ENCODE assay signal across 8 cellular contexts in the genomic region with DNA sequence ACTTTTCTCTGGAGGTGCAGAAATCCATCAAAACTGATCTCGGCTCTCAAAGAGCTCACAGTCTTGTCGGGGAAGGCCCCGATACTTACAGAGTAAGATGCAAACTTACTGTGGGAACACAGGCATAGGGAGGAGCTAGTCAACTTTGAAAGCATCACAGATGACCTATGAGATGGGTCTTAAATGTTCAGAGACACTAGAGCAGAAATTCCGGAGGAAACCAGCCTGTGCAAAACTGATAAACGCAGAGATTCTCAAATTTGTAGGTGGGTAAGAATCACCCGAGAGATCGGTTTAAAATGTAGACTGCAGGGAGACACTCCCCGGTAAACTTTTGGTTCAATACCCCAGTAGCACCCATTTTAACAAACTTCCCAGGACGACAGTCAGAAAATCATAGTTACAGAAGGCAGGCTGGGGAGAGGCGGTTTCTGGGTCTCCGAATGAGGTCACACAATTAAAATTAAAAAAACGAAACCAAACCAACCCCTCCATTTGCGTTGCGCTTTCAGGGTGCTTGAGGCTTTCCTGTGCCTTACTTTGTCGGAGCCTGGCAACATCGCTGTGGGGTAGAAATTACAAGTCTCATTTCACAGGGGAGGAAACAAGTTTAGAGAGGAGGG. TPM values are rescaled to one million over a fixed set of nuclear protein-coding genes. Genes with fewer than 3 reads are reported as not detected.
DNase-seq lines count a peak whose midpoint lies in the region; TF ChIP-seq lines count a peak whose summit lies in the region.

No MANE protein-coding gene starts in this region.

- peak overlapping the region; percentile 72 for H3K9ac ChIP-seq in rectal smooth muscle tissue (ENCODE audit: low read length)

- peaks cover 17% of the 10 kb centered on the region for H3K4me1 ChIP-seq in rectal smooth muscle tissue (ENCODE audit: control insufficient read depth, insufficient read depth, low read length)

- H3K4me3 ChIP-seq in HFF-Myc (replicated peaks; ENCODE audit: low read depth, low read length) (peak overlapping the region; percentile 64), NB4 (ENCODE audit: low read depth, low read length) (peak overlapping the region; percentile 87), rectal smooth muscle tissue (ENCODE audit: low read length) (peak overlapping the region; percentile 80)

- peak overlapping the region; percentile 99 for H3K27ac Mint-ChIP-seq in glutamatergic neuron (ENCODE audit: unreplicated experiment)

- H3K27ac ChIP-seq in rectal smooth muscle tissue (ENCODE audit: low read depth, low read length) = peak overlapping the region; percentile 98

- TF ChIP-seq POLR2A in NB4 (IDR thresholded peaks at IDR 0.05; ENCODE audit: extremely low read depth, insufficient read length) = no peak

- DNase-seq in activated gamma-delta T cell treated with Interleukin-2 at 50 U/mL for 16 hours (peak; percentile 16), activated gamma-delta T cell (lab: John Stamatoyannopoulos, UW) (no peak), HFF-Myc (ENCODE audit: extremely low read depth, low read depth) (no peak), NB4 (ENCODE audit: low read depth) (peak; percentile 67), glutamatergic neuron (no peak), NCI-H2107 (lab: John Stamatoyannopoulos, UW) (no peak)
- peak; percentile 6 for DNase-seq in activated gamma-delta T cell treated with anti-CD3 and anti-CD28 coated beads, Interleukin-2, amount 50 U/mL, for 16 hours (ENCODE audit: low read depth)

- H3K9me3 Mint-ChIP-seq in glutamatergic neuron (ENCODE audit: unreplicated experiment) = peaks cover 10% of the 10 kb centered on the region

- no peak for TF ChIP-seq CTCF in HFF-Myc (IDR thresholded peaks at IDR 0.05; ENCODE audit: low read depth, low read length, missing control alignments)
- no peak for TF ChIP-seq CTCF in NB4 (IDR thresholded peaks at IDR 0.05; ENCODE audit: low read depth, low read length)
- TF ChIP-seq CTCF in glutamatergic neuron (IDR thresholded peaks at IDR 0.05; ENCODE audit: partially characterized antibody, unreplicated experiment) = no peak

- H3K36me3 ChIP-seq in rectal smooth muscle tissue (ENCODE audit: control insufficient read depth, insufficient read depth, low read length) = no peaks in the 10 kb centered on the region

- no peaks in the 10 kb centered on the region for H3K36me3 Mint-ChIP-seq in glutamatergic neuron (ENCODE audit: unreplicated experiment)

- peaks cover 2% of the 10 kb centered on the region for H3K27me3 Mint-ChIP-seq in glutamatergic neuron (ENCODE audit: unreplicated experiment)

- peaks cover 24% of the 10 kb centered on the region for H3K4me1 Mint-ChIP-seq in glutamatergic neuron (ENCODE audit: low read depth, unreplicated experiment)

- H3K27me3 ChIP-seq in rectal smooth muscle tissue (ENCODE audit: control insufficient read depth, insufficient read depth, low read length) = no peaks in the 10 kb centered on the region

- peak overlapping the region; percentile 99 for H3K4me3 Mint-ChIP-seq in glutamatergic neuron (ENCODE audit: unreplicated experiment)

RNA-seq across cellular contexts. Expression of gene THRAP3, which starts 0.8 kb away (rescaled TPM):
- total RNA-seq in glutamatergic neuron (ENCODE audit: unreplicated experiment) = 119 TPM

Comparison
In these comparisons a context has a peak if more than half of its experiments do, and no peak if none do; other contexts are left out.
1. DNase-seq: peak in activated gamma-delta T cell treated with Interleukin-2 at 50 U/mL for 16 hours (single experiment), NB4 (single experiment) and activated gamma-delta T cell treated with anti-CD3 and anti-CD28 coated beads, Interleukin-2, amount 50 U/mL, for 16 hours (single experiment); none in activated gamma-delta T cell (single experiment), HFF-Myc (single experiment), glutamatergic neuron (single experiment) and NCI-H2107 (single experiment).
2. Peak in every context shown above with its lines, with median percentiles within 50 percentile points of each other: H3K4me3 ChIP-seq.